Comparison of ENCODE assay signal across 9 cellular contexts in genomic region chr19:55069137-55069858, GRCh38. TPM values are rescaled to one million over a fixed set of nuclear protein-coding genes. Genes with fewer than 3 reads are reported as not detected.
DNase-seq lines count a peak whose midpoint lies in the region; ATAC-seq and TF ChIP-seq lines count a peak whose summit lies in the region.
"Had no signal": no experiment of that assay in that cellular context is flagged by ENCODE, and none has a peak within 500 bp of the region (broad histone marks: within the 10 kb centered on the region; RNA-seq: fewer than 3 reads in every experiment).

No MANE protein-coding gene starts in this region.

- no peak for TF ChIP-seq CTCF in Calu3 (IDR thresholded peaks at IDR 0.05; ENCODE audit: unreplicated experiment)
- TF ChIP-seq CTCF in astrocyte of the spinal cord (IDR thresholded peaks at IDR 0.05; ENCODE audit: low read depth, low read length): no peak

- H3K4me1 Mint-ChIP-seq in Calu3 (ENCODE audit: low read depth, unreplicated experiment): peaks cover 29% of the 10 kb centered on the region

- CTCF ChIA-PET in Calu3 (lab: Charles Lee): interaction anchor here (0.6 to 1.2 kb wide), 4 partner anchors 20 to 233 kb away, joined by 3 to 6 read pairs (median 4); no protein-coding TSS in a partner anchor

- intact Hi-C loops in Calu3 (cut with micrococcal nuclease; ENCODE audit: unreplicated experiment): no loop called here

- peak overlapping the region; percentile 84 for H3K4me3 Mint-ChIP-seq in Calu3 (ENCODE audit: low read depth, unreplicated experiment)

- 3% methylated on average over 25 of the region's 25 CpGs for WGBS in HUES64

- ATAC-seq in left lobe of liver (peak; percentile 17), GM19023 (IDR thresholded peaks at IDR 0.05; ENCODE audit: unreplicated experiment) (no peak)

- no peaks in the 10 kb centered on the region for H3K9me3 ChIP-seq in HUES64 (ENCODE audit: insufficient read depth, low read depth, low read length)

- H3K9ac ChIP-seq in HUES64 (ENCODE audit: low read depth, low read length): no peak overlapping the region

- H3K36me3 ChIP-seq in HUES64 (ENCODE audit: insufficient read depth, low read length): no peaks in the 10 kb centered on the region

- peaks cover 6% of the 10 kb centered on the region; the same call in 1 of the 2 replicates for H3K4me1 ChIP-seq in HUES64 (ENCODE audit: insufficient read depth, low read length)

- in situ Hi-C loops in astrocyte of the spinal cord (cut with HindIII; ENCODE audit: low sequenced_read_pairs): no loop called here

- no peak overlapping the region for H3K27ac ChIP-seq in HUES64 (ENCODE audit: low read depth, low read length)

- peak; percentile 76 for DNase-seq in Calu3
- DNase-seq in astrocyte of the spinal cord (ENCODE audit: low read depth, low spot score): peak; percentile 30
- no peak for DNase-seq in left lobe of liver (ENCODE audit: low spot score)
- DNase-seq in midbrain (lab: John Stamatoyannopoulos, UW): no peak
- no peak for DNase-seq in COR-L47 (lab: John Stamatoyannopoulos, UW)
- DNase-seq in dedifferentiated amniotic fluid mesenchymal stem cell (ENCODE audit: extremely low spot score): no peak

- H3K4me3 ChIP-seq in HUES64 (ENCODE audit: low read length): peak overlapping the region; percentile 45
- no peak overlapping the region for H3K4me3 ChIP-seq in astrocyte of the spinal cord (ENCODE audit: low read depth, low read length)

- H3K9me3 Mint-ChIP-seq in Calu3 (ENCODE audit: low read depth, unreplicated experiment): no peaks in the 10 kb centered on the region

- BruUV-seq in Calu3 (replicated peaks; lab: Mats Ljungman, UMichigan): TSS peak; percentile 76

- H3K27ac Mint-ChIP-seq in Calu3 (ENCODE audit: unreplicated experiment): peak overlapping the region; percentile 95

- H3K27me3 Mint-ChIP-seq in Calu3 (ENCODE audit: unreplicated experiment): peaks cover 13% of the 10 kb centered on the region

- H3K27me3 ChIP-seq in HUES64 (ENCODE audit: insufficient read depth, low read length): peaks cover 89% of the 10 kb centered on the region

- peaks cover 35% of the 10 kb centered on the region for H3K36me3 Mint-ChIP-seq in Calu3 (ENCODE audit: insufficient read depth, unreplicated experiment)

RNA-seq across cellular contexts. Expression of gene RDH13, which starts 6.3 kb away (rescaled TPM):
- total RNA-seq in Calu3 (2022) (50.1 and 54.5 TPM in 2 replicates), left lobe of liver (9.7 TPM)
- 7.5 TPM for polyA plus RNA-seq in HUES64 (2013, experiment 1 of 2)
- 6.0 TPM for polyA plus RNA-seq in HUES64 (2013, experiment 2 of 2)

RNA-seq across cellular contexts. Expression of gene EPS8L1, which starts 6.4 kb away (rescaled TPM):
- total RNA-seq in Calu3 (2022) (97.3 and 147 TPM in 2 replicates), left lobe of liver (0.53 TPM)
- polyA plus RNA-seq in HUES64 (2013, experiment 1 of 2): 10.8 TPM
- polyA plus RNA-seq in HUES64 (2013, experiment 2 of 2): 17.1 TPM

RNA-seq across cellular contexts. Expression of gene GP6, which starts 31.2 kb away (rescaled TPM):
- total RNA-seq in Calu3 (2022): 1.3 and 1.9 TPM in 2 replicates
- polyA plus RNA-seq in HUES64 (2013, experiment 1 of 2): 0.10 TPM
- polyA plus RNA-seq in HUES64 (2013, experiment 2 of 2): not detected
- total RNA-seq in left lobe of liver: not detected
- total RNA-seq: pulmonary artery endothelial cell had no signal

RNA-seq across cellular contexts. Expression of gene PPP1R12C, which starts 48.1 kb away (rescaled TPM):
- total RNA-seq in Calu3 (2022) (140 and 151 TPM in 2 replicates), left lobe of liver (46.5 TPM)
- polyA plus RNA-seq in HUES64 (2013, experiment 1 of 2): 43.7 TPM
- polyA plus RNA-seq in HUES64 (2013, experiment 2 of 2): 34.3 TPM

Comparison
In these comparisons a context has a peak if more than half of its experiments do, and no peak if none do; other contexts are left out.
1. DNase-seq: peak in Calu3 (single experiment) and astrocyte of the spinal cord (single experiment); none in left lobe of liver (single experiment), midbrain (single experiment), COR-L47 (single experiment) and dedifferentiated amniotic fluid mesenchymal stem cell (single experiment).
2. RNA of gene EPS8L1, which starts 6.4 kb away (total RNA-seq): 97.3 to 147 TPM in Calu3; 0.53 TPM in left lobe of liver (single experiment); every median in the first group is over 10 times any median in the second.